In the genomic region with DNA sequence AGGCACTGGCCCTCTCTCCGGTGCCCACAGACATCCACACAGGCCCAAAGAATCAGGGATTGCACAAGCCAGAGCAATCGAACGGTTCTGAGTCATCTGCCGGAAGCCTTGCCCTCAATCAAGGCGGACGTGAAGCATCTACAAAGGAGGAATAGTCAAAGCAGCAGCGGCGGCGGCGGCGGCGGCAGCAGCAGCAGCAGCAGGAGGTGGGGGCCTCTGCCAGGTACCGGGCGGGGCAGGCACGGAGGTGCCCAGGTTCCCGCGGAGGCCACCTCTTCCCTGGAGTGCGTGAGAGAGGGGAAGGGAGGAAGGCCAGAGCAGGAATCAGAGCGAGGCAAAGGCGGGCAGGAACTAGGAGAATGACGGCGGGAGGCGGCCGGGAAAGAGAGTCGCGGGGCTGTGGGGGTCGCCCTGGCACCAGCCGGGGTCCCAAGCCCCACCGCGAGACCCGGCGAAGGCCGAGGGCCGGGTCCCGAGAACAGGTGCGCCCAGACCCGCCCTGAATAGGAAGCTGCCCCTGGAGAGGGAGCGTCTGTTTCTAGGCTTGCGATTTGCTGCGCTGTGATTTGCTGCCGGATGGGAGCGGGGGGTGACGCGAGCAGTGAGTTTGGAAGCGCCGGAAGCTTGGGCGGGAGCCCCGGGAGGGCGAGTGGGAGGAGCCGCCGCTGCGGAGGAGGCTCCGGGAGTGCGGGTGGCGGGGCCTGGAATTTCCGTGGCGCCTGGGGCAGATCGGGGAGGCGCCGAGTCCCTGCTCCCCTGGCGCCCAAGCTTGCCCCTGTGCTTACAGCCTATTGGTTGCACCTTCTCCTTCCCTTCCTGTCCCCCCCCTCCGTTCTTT, we compare ENCODE assay signal across 8 cellular contexts. TPM values are rescaled to one million over a fixed set of nuclear protein-coding genes. Genes with fewer than 3 reads are reported as not detected.
DNase-seq lines count a peak whose midpoint lies in the region; ATAC-seq, FAIRE-seq and TF ChIP-seq lines count a peak whose summit lies in the region.

A gene with protein sequence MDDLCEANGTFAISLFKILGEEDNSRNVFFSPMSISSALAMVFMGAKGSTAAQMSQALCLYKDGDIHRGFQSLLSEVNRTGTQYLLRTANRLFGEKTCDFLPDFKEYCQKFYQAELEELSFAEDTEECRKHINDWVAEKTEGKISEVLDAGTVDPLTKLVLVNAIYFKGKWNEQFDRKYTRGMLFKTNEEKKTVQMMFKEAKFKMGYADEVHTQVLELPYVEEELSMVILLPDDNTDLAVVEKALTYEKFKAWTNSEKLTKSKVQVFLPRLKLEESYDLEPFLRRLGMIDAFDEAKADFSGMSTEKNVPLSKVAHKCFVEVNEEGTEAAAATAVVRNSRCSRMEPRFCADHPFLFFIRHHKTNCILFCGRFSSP (plus strand): TSS at position 117 of the 838 bp plus-strand sequence. CDS start 8,228 bp downstream, outside the sequence.

- TF ChIP-seq RAD21 in HepG2 (CRISPR knock-in tag; IDR thresholded peaks at IDR 0.05): no peak

- WGBS in HepG2 (ENCODE audit: low lambda C conversion rate): under 1% methylated on average over 36 of the region's 62 CpGs

- POLR2A ChIA-PET in HepG2 (lab: Yijun Ruan, JAX): interaction anchor here (0.6 to 0.7 kb wide), 2 partner anchors 12 to 1308 kb away, joined by 3 to 5 read pairs; no protein-coding TSS in a partner anchor

- H3K27me3 ChIP-seq in HepG2 (ENCODE audit: control insufficient read depth in 1 of 2, insufficient read depth in 2 of 2, low read length in 2 of 2): no peaks in the 10 kb centered on the region

- no peak within 1 kb of the TSS for H3K27ac ChIP-seq in HepG2 (ENCODE audit: extremely low read length, insufficient read depth, low read length)

- peak within 1 kb of the TSS; percentile 77 for H2AFZ ChIP-seq in HepG2 (ENCODE audit: low read length)

- peak; percentile 94 for ATAC-seq in GM19035 (IDR thresholded peaks at IDR 0.05; ENCODE audit: unreplicated experiment)
- peak; percentile 92 for ATAC-seq in HG03354 (IDR thresholded peaks at IDR 0.05; ENCODE audit: poor library complexity, severe bottlenecking, unreplicated experiment)
- ATAC-seq in HepG2: peak; percentile 96

- H3K4me3 ChIP-seq in HepG2 (replicated peaks in 1 of 3; ENCODE audit: insufficient read depth in 1 of 3, low read depth in 2 of 3, low read length in 3 of 3): peak within 1 kb of the TSS; percentile 62 to 83 (median 78)

- peak in 1 of 2 experiments; percentile 22; a peak in 1 of 4 replicates for TF ChIP-seq EP300 in HepG2 (IDR thresholded peaks at IDR 0.05; ENCODE audit: low read depth in 2 of 2, low read length in 2 of 2)
- TF ChIP-seq EP300 in HepG2 (CRISPR knock-in tag; IDR thresholded peaks at IDR 0.05; ENCODE audit: borderline replicate concordance): no peak

- FAIRE-seq in HepG2 (lab: Jason Lieb, UNC): no peak

- BruUV-seq in HepG2 (replicated peaks; lab: Mats Ljungman, UMichigan): no TSS peak

- no peaks in the 10 kb centered on the region for H3K79me2 ChIP-seq in HepG2 (ENCODE audit: insufficient read depth, low read length)

- H4K20me1 ChIP-seq in HepG2 (ENCODE audit: insufficient read depth, low read length): no peaks in the 10 kb centered on the region

- peaks cover 21% of the 10 kb centered on the region for H3K4me1 ChIP-seq in HepG2 (ENCODE audit: insufficient read depth, low read length)

- DNase-seq in AG08396 (ENCODE audit: low spot score): peak; percentile 92
- peak; percentile 91 for DNase-seq in NCI-H460 (ENCODE audit: extremely low read depth, low read depth)
- peak; percentile 77 to 79 for DNase-seq in activated CD4-positive, alpha-beta T cell treated with anti-CD3 and anti-CD28 coated beads, Interleukin-2, amount 50 U/mL, for 4 hours
- DNase-seq in dermis blood vessel endothelial cell: peak; percentile 90
- DNase-seq in HepG2 (ENCODE audit: low spot score): peak; percentile 67
- peak; percentile 60 to 65 for DNase-seq in stimulated activated CD4-positive, alpha-beta T cell treated with anti-CD3 and anti-CD28 coated beads, Interleukin-2, amount 100 ng/mL, for 48 hours

- CTCF ChIA-PET in HepG2 (lab: Yijun Ruan, JAX; ENCODE audit: low intra/inter-chr PET ratio, low total read pairs): no interaction called here

- peak within 1 kb of the TSS; percentile 70 for H3K9ac ChIP-seq in HepG2 (ENCODE audit: insufficient read depth, low read depth, low read length)

- no peak for TF ChIP-seq CTCF in HepG2 (CRISPR knock-in tag; IDR thresholded peaks at IDR 0.05)

- intact Hi-C loops in HepG2 (cut with micrococcal nuclease; ENCODE audit: unreplicated experiment): no loop called here

- no peaks in the 10 kb centered on the region for H3K9me3 ChIP-seq in HepG2 (ENCODE audit: low read length)

- H3K36me3 ChIP-seq in HepG2 (replicated peaks in 1 of 2; ENCODE audit: control insufficient read depth in 1 of 2, insufficient read depth in 2 of 2, low read length in 2 of 2): no peaks in the 10 kb centered on the region

- in situ Hi-C loops in HepG2 (cut with HindIII; ENCODE audit: extremely low pct_ligation_motif_present, low pct_unique_long_range_greater_than_20kb): loop anchor here (10.0 kb wide), 1 partner anchor 75 kb away; no protein-coding TSS in a partner anchor

- H3K4me2 ChIP-seq in HepG2 (ENCODE audit: low read depth, low read length): peak within 1 kb of the TSS; percentile 97

- TF ChIP-seq POLR2A in HepG2 (IDR thresholded peaks at IDR 0.05; ENCODE audit: insufficient read depth in 1 of 2, low read depth in 2 of 2, low read length in 2 of 2): peak; percentile 55 to 57

TF ChIP-seq in HepG2, 621 proteins besides CTCF, POLR2A, EP300 and RAD21 (continues in another document):
- TF ChIP-seq SOX6 (IDR thresholded peaks at IDR 0.05) (no peak), SOX6 (CRISPR knock-in tag; IDR thresholded peaks at IDR 0.05) (peak; percentile 51; the same call in 1 of the 2 replicates)
- TF ChIP-seq, protein P1, sequence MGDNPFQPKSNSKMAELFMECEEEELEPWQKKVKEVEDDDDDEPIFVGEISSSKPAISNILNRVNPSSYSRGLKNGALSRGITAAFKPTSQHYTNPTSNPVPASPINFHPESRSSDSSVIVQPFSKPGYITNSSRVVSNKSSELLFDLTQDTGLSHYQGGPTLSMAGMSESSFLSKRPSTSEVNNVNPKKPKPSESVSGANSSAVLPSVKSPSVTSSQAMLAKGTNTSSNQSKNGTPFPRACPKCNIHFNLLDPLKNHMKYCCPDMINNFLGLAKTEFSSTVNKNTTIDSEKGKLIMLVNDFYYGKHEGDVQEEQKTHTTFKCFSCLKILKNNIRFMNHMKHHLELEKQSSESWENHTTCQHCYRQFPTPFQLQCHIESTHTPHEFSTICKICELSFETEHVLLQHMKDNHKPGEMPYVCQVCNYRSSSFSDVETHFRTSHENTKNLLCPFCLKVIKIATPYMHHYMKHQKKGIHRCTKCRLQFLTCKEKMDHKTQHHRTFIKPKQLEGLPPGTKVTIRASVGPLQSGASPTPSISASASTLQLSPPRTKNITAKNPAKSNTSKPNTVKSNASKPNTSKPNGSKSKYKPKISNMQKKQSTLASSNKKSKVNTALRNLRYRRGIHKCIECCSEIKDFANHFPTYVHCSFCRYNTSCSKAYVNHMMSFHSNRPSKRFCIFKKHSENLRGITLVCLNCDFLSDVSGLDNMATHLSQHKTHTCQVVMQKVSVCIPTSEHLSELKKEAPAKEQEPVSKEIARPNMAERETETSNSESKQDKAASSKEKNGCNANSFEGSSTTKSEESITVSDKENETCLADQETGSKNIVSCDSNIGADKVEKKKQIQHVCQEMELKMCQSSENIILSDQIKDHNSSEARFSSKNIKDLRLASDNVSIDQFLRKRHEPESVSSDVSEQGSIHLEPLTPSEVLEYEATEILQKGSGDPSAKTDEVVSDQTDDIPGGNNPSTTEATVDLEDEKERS (CRISPR knock-in tag; IDR thresholded peaks at IDR 0.05): peak; percentile 65

RNA-seq across cellular contexts. Expression of the gene that starts here (rescaled TPM):
- 52.9 and 54.6 TPM in 2 replicates for total RNA-seq in NCI-H460 (2014; rRNA removed; shearing (Covaris generic))
- polyA plus RNA-seq in NCI-H460 (2014; cell fraction: nucleus; rRNA removed): 10.6 and 13.3 TPM in 2 replicates
- total RNA-seq in dermis blood vessel endothelial cell (7.1 and 11.7 TPM in 2 replicates), HepG2 (2016; rRNA removed; fragmentation: Illumina TruSeq; extraction: Trizol) (2.2 and 2.6 TPM in 2 replicates)
- total RNA-seq in HepG2 (2016; cell fraction: cytosol; rRNA removed; fragmentation: Illumina TruSeq; extraction: Trizol; ENCODE audit: low read depth): 0.30 and 0.44 TPM in 2 replicates
- total RNA-seq in HepG2 (2016; cell fraction: insoluble cytoplasmic fraction; rRNA removed; fragmentation: Illumina TruSeq; extraction: Trizol): 0.97 and 3.1 TPM in 2 replicates
- total RNA-seq in HepG2 (2016; cell fraction: membrane; rRNA removed; fragmentation: Illumina TruSeq; extraction: Trizol): 0.40 and 0.52 TPM in 2 replicates
- 1.2 and 1.3 TPM in 2 replicates for total RNA-seq in HepG2 (2016; cell fraction: nucleus; rRNA removed; fragmentation: Illumina TruSeq; extraction: Trizol)
- polyA plus RNA-seq in HepG2 (2011; rRNA removed): 0.84 and 0.95 TPM in 2 replicates
- polyA plus RNA-seq in HepG2 (2011; cell fraction: cytosol; rRNA removed): 0.55 and 0.72 TPM in 2 replicates
- polyA plus RNA-seq in HepG2 (2011; cell fraction: nucleus; rRNA removed): 0.82 and 1.1 TPM in 2 replicates
- polyA plus RNA-seq in HepG2 (2012): 0.48 and 1.1 TPM in 2 replicates
- 0.11 and 0.25 TPM in 2 replicates for polyA plus RNA-seq in HepG2 (2016; cell fraction: cytosol; fragmentation: Illumina TruSeq; extraction: Trizol; ENCODE audit: low read depth)
- polyA plus RNA-seq in HepG2 (2016; cell fraction: insoluble cytoplasmic fraction; fragmentation: Illumina TruSeq; extraction: Trizol; ENCODE audit: low read depth): 1.8 TPM in 2 replicates
- 0.27 and 0.29 TPM in 2 replicates for polyA plus RNA-seq in HepG2 (2016; cell fraction: membrane; fragmentation: Illumina TruSeq; extraction: Trizol; ENCODE audit: low read depth)
- polyA plus RNA-seq in HepG2 (2016; cell fraction: nucleus; fragmentation: Illumina TruSeq; extraction: Trizol; ENCODE audit: insufficient read depth, low read depth): 0.55 and 0.77 TPM in 2 replicates
- polyA minus RNA-seq in HepG2 (2011; rRNA and poly(A)+ RNA removed; ENCODE audit: low replicate concordance): 0.72 and 9.3 TPM in 2 replicates
- polyA minus RNA-seq in HepG2 (2011; cell fraction: cytosol; rRNA and poly(A)+ RNA removed): 0.62 and 1.2 TPM in 2 replicates
- polyA minus RNA-seq in HepG2 (2011; cell fraction: nucleus; rRNA and poly(A)+ RNA removed): 3.0 TPM in 2 replicates
